1 cellular context compared by ENCODE assay signal in the genomic region with DNA sequence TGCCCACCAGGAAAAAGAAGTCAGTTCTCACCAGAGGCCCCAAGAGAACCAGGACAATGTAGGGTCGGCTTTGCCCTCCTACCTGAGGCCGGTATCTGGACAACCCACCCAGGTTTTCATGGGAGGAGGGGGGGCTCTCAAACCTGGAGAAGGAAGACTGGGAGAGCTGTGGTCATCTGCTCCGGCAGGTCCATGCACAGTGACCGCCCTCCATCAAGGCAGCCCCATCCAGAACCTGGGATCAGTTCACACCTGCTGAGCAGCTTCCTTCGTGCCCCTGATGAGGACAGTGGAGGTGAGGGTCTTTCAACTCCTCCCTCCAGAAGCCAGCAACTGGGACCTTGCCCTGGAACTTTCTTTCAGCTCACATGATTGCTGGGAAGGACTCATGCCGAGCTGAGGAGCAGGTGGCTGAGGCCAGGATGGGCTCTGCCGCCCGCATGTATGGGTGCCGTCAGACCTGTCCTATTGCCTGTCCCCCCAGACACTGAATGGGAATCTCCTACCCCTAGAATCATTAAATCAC.
TF ChIP-seq lines count a peak whose summit lies in the region.

No MANE protein-coding gene starts in this region.

TF ChIP-seq in IMR-90, 13 proteins besides CTCF, POLR2A, EP300 and RAD21:
- TF ChIP-seq RCOR1 (IDR thresholded peaks at IDR 0.05; ENCODE audit: insufficient replicate concordance, low read length) = no peak
- TF ChIP-seq, protein P1, sequence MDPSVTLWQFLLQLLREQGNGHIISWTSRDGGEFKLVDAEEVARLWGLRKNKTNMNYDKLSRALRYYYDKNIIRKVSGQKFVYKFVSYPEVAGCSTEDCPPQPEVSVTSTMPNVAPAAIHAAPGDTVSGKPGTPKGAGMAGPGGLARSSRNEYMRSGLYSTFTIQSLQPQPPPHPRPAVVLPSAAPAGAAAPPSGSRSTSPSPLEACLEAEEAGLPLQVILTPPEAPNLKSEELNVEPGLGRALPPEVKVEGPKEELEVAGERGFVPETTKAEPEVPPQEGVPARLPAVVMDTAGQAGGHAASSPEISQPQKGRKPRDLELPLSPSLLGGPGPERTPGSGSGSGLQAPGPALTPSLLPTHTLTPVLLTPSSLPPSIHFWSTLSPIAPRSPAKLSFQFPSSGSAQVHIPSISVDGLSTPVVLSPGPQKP (IDR thresholded peaks at IDR 0.05; ENCODE audit: borderline replicate concordance, low read depth, low read length) = no peak
- TF ChIP-seq FOS (IDR thresholded peaks at IDR 0.05; ENCODE audit: low read depth, low read length) = no peak
- TF ChIP-seq CEBPB (IDR thresholded peaks at IDR 0.05; ENCODE audit: low read depth, low read length) = no peak
- no peak for TF ChIP-seq RFX5 (IDR thresholded peaks at IDR 0.05; ENCODE audit: low read depth, low read length)
- TF ChIP-seq NFE2L2 (IDR thresholded peaks at IDR 0.05; ENCODE audit: low read depth, low read length) = no peak
- no peak for TF ChIP-seq CHD1 (IDR thresholded peaks at IDR 0.05; ENCODE audit: low read depth, low read length)
- TF ChIP-seq, protein P2, sequence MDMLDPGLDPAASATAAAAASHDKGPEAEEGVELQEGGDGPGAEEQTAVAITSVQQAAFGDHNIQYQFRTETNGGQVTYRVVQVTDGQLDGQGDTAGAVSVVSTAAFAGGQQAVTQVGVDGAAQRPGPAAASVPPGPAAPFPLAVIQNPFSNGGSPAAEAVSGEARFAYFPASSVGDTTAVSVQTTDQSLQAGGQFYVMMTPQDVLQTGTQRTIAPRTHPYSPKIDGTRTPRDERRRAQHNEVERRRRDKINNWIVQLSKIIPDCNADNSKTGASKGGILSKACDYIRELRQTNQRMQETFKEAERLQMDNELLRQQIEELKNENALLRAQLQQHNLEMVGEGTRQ (IDR thresholded peaks at IDR 0.05; ENCODE audit: low read depth, low read length) = no peak
